In genomic region chr4:84971319-84971932, GRCh38 we compare ENCODE assay signal across 8 cellular contexts. TPM values are rescaled to one million over a fixed set of nuclear protein-coding genes. Genes with fewer than 3 reads are reported as not detected.
DNase-seq lines count a peak whose midpoint lies in the region; ATAC-seq and TF ChIP-seq lines count a peak whose summit lies in the region.

No MANE protein-coding gene starts in this region.

- H3K4me3 ChIP-seq in AG04450 (ENCODE audit: low read depth, low read length): no peak overlapping the region

- no peaks in the 10 kb centered on the region for H3K9me3 ChIP-seq in AG04450 (ENCODE audit: control insufficient read depth, insufficient read depth, low read length)

- ATAC-seq in GM18870 (IDR thresholded peaks at IDR 0.05; ENCODE audit: unreplicated experiment) (peak; percentile 50), left lobe of liver (peak; percentile 49), GM21737 (IDR thresholded peaks at IDR 0.05; ENCODE audit: unreplicated experiment) (no peak)

- intact Hi-C loops in posterior cingulate gyrus (cut with DNase I): loop anchor here (1.0 to 5.0 kb wide), 2 partner anchors 221 to 469 kb away; no protein-coding TSS in a partner anchor

- POLR2A ChIA-PET in AG04450 (lab: Yijun Ruan, JAX): interaction anchor here (1.4 kb wide), 1 partner anchor 221 kb away, joined by 5 read pairs; no protein-coding TSS in a partner anchor

- CTCF ChIA-PET in AG04450 (lab: Charles Lee): interaction anchor here (0.5 to 3.8 kb wide), 58 partner anchors 10 to 1200 kb away, joined by 3 to 152 read pairs (median 4); no protein-coding TSS in a partner anchor

- peak; percentile 57 for TF ChIP-seq CTCF in AG04450 (IDR thresholded peaks at IDR 0.05; ENCODE audit: low read depth, low read length)

- H3K27ac ChIP-seq in AG04450 (ENCODE audit: low read depth, low read length): no peak overlapping the region

- H3K27me3 ChIP-seq in AG04450 (ENCODE audit: control insufficient read depth, insufficient read depth, low read length): no peaks in the 10 kb centered on the region

- DNase-seq in AG04450 (ENCODE audit: low read depth, low spot score) (no peak), NCI-H1694 treated with DMSO at 0.1 percent for 48 hours (lab: John Stamatoyannopoulos, UW) (peak; percentile 65), amniotic epithelial cell (ENCODE audit: low read depth) (peak; percentile 69), left lobe of liver (ENCODE audit: low spot score) (no peak), posterior cingulate gyrus (no peak)
- no peak for DNase-seq in activated CD4-positive, alpha-beta T cell treated with anti-CD3 and anti-CD28 coated beads for 4 hours

RNA-seq across cellular contexts. Expression of gene WDFY3, which starts 4.9 kb away (rescaled TPM):
- 30.6 and 31.5 TPM in 2 replicates for polyA plus RNA-seq in AG04450 (2011; rRNA removed)
- polyA minus RNA-seq in AG04450 (2011; rRNA and poly(A)+ RNA removed): 161 and 180 TPM in 2 replicates
- 27.0 TPM for total RNA-seq in left lobe of liver

Comparison
In these comparisons a context has a peak if more than half of its experiments do, and no peak if none do; other contexts are left out.
1. DNase-seq: peak in NCI-H1694 treated with DMSO at 0.1 percent for 48 hours (single experiment) and amniotic epithelial cell (single experiment); none in AG04450 (single experiment), left lobe of liver (single experiment), activated CD4-positive, alpha-beta T cell treated with anti-CD3 and anti-CD28 coated beads for 4 hours (0 of 2) and posterior cingulate gyrus (0 of 10).